In genomic region chr1:235102993-235103411, GRCh38 we compare ENCODE assay signal across 1 cellular context.
TF ChIP-seq lines count a peak whose summit lies in the region.

No MANE protein-coding gene starts in this region.

TF ChIP-seq in SK-N-SH, 30 proteins besides CTCF, POLR2A, EP300 and RAD21 (continued from another document):
- TF ChIP-seq PBX3 (IDR thresholded peaks at IDR 0.05) (no peak), FOSL2 (IDR thresholded peaks at IDR 0.05; ENCODE audit: borderline replicate concordance, low read depth) (no peak), ELF1 (IDR thresholded peaks at IDR 0.05) (no peak), NRF1 (IDR thresholded peaks at IDR 0.05; ENCODE audit: low read depth, low read length) (no peak), RCOR1 (IDR thresholded peaks at IDR 0.05; ENCODE audit: low read length) (no peak), MXI1 (IDR thresholded peaks at IDR 0.05; ENCODE audit: low read depth, low read length) (no peak)
